ENCODE assay signal across 10 cellular contexts in the genomic region with DNA sequence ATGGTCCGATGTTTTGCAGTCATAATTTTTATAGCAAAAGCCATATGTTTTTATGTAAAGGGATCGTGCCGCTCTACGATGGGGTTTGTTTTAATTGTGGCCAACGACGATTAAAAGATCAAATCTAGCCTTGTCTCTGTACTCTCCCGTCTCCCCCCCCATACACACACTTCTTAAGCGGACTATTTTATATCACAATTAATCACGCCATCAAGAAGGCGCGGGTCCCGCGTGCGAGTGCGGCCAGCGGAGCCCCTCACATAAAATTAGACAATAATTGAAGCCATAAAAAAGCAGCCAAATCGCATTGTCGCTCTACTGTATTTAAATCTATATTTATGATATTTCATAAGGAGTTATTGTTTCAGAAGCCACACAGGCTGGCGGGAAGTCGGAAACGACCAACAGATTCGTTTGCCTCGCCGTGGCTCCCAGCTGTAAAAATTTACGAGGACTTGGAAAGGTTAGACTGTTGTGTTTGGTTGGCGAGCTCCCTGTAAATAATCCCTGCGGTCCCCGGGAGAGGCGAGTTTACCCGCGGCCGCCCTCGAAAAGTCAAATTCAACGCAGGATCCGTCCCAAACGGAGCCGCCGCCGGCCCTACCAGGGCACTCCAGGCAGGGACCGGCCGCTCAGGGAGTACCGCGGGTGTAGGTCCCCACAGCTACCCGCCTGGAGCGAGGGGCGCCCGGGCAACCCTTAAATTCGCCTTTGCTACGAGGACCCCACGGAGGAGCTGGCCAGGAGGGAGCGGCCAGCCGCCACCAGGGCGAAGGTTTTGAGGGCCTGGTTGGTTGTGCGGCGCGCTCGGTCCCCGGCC. TPM values are rescaled to one million over a fixed set of nuclear protein-coding genes. Genes with fewer than 3 reads are reported as not detected.
DNase-seq lines count a peak whose midpoint lies in the region; ATAC-seq and TF ChIP-seq lines count a peak whose summit lies in the region.
"Had no signal": no experiment of that assay in that cellular context is flagged by ENCODE, and none has a peak within 500 bp of the region (broad histone marks: within the 10 kb centered on the region; RNA-seq: fewer than 3 reads in every experiment).

No MANE protein-coding gene starts in this region.

- 2% methylated on average over 58 of the region's 58 CpGs for WGBS in thymus

- peaks cover 76% of the 10 kb centered on the region for H3K27me3 Mint-ChIP-seq in activated T-cell treated with anti-CD3 and anti-CD28 coated beads, Interleukin-2, amount 50 U/mL, for 4 hours (ENCODE audit: low read depth)

- no peaks in the 10 kb centered on the region for H3K79me2 ChIP-seq in OCI-LY7 (ENCODE audit: insufficient read depth, low read depth, low read length)

- H3K27ac ChIP-seq in thymus (ENCODE audit: low read depth) (no peak overlapping the region), OCI-LY7 (ENCODE audit: low read depth, low read length, poor library complexity, severe bottlenecking) (no peak overlapping the region)
- H3K27ac ChIP-seq: BLaER1 treated with 17β-estradiol and CSF1 and Interleukin-3, amounts not matched to agents 10 nM and 100 nM had no signal

- H3K4me2 ChIP-seq in OCI-LY7 (ENCODE audit: low read length): no peak overlapping the region

- H3K9me3 Mint-ChIP-seq in activated T-cell treated with anti-CD3 and anti-CD28 coated beads, Interleukin-2, amount 50 U/mL, for 4 hours: no peaks in the 10 kb centered on the region

- H3K36me3 ChIP-seq in thymus (ENCODE audit: control insufficient read depth, insufficient read depth) (peaks cover 3% of the 10 kb centered on the region), OCI-LY7 (ENCODE audit: insufficient read depth, low read length) (no peaks in the 10 kb centered on the region)
- H3K36me3 ChIP-seq: BLaER1 treated with 17β-estradiol and CSF1 and Interleukin-3, amounts not matched to agents 10 nM and 100 nM had no signal

- CTCF ChIA-PET in OCI-LY7 (lab: Charles Lee; ENCODE audit: unreplicated experiment): no interaction called here

- peak; percentile 29 for DNase-seq in activated CD4-positive, CD25-positive, alpha-beta regulatory T cell treated with anti-CD3 and anti-CD28 coated beads, Interleukin-2, amount 50 U/mL, for 72 hours
- no peak for DNase-seq in activated T-cell treated with anti-CD3 and anti-CD28 coated beads, Interleukin-2, amount 50 U/mL, for 4 hours
- peak; percentile 95 for DNase-seq in left kidney (ENCODE audit: low read depth, low spot score)
- no peak for DNase-seq in OCI-LY7 (ENCODE audit: low spot score)
- DNase-seq in COLO829 (ENCODE audit: low spot score): no peak
- DNase-seq: NCI-H146 had no signal

- peaks cover 55% of the 10 kb centered on the region for H3K27me3 ChIP-seq in thymus (ENCODE audit: control insufficient read depth, insufficient read depth)

- H3K9me3 ChIP-seq in thymus (ENCODE audit: control insufficient read depth) (no peaks in the 10 kb centered on the region), OCI-LY7 (ENCODE audit: low read length) (no peaks in the 10 kb centered on the region)

- H3K4me1 ChIP-seq in thymus (ENCODE audit: control insufficient read depth, insufficient read depth, low read length) (peaks cover 32% of the 10 kb centered on the region), OCI-LY7 (ENCODE audit: insufficient read depth, low read length, poor library complexity, severe bottlenecking) (no peaks in the 10 kb centered on the region)

- ATAC-seq in activated CD4-positive, CD25-positive, alpha-beta regulatory T cell treated with anti-CD3 and anti-CD28 coated beads, Interleukin-2, amount 50 U/mL, for 24 hours: no peak
- ATAC-seq in activated T-cell treated with anti-CD3 and anti-CD28 coated beads, Interleukin-2, amount 50 U/mL, for 4 hours: no peak
- no peak for ATAC-seq in HG03135 (IDR thresholded peaks at IDR 0.05; ENCODE audit: unreplicated experiment)

- H4K20me1 ChIP-seq in OCI-LY7 (ENCODE audit: insufficient read depth, low read length): no peaks in the 10 kb centered on the region

- intact Hi-C loops in OCI-LY7 (cut with micrococcal nuclease; ENCODE audit: unreplicated experiment): no loop called here

- TF ChIP-seq CTCF in OCI-LY7 (conservative IDR thresholded peaks at IDR 0.05; ENCODE audit: low read length): no peak

- no peak overlapping the region for H2AFZ ChIP-seq in OCI-LY7 (ENCODE audit: low read length)

- POLR2A ChIA-PET in OCI-LY7 (lab: Charles Lee): no interaction called here

- peaks cover 28% of the 10 kb centered on the region for H3K4me1 Mint-ChIP-seq in activated T-cell treated with anti-CD3 and anti-CD28 coated beads, Interleukin-2, amount 50 U/mL, for 4 hours (ENCODE audit: low read depth)

- BruUV-seq in OCI-LY7 (replicated peaks; lab: Mats Ljungman, UMichigan): no TSS peak

- no peaks in the 10 kb centered on the region for H3K9me2 ChIP-seq in OCI-LY7 (ENCODE audit: insufficient read depth, low read length)

- H3K36me3 Mint-ChIP-seq in activated T-cell treated with anti-CD3 and anti-CD28 coated beads, Interleukin-2, amount 50 U/mL, for 4 hours (ENCODE audit: insufficient read depth): no peaks in the 10 kb centered on the region

- H3K4me3 ChIP-seq in thymus (ENCODE audit: low read length): peak overlapping the region; percentile 36
- H3K4me3 ChIP-seq in OCI-LY7 (ENCODE audit: low read depth, low read length, poor library complexity, severe bottlenecking): no peak overlapping the region

- H3K4me3 Mint-ChIP-seq in activated T-cell treated with anti-CD3 and anti-CD28 coated beads, Interleukin-2, amount 50 U/mL, for 4 hours: peak overlapping the region; percentile 53

RNA-seq across cellular contexts. Expression of a gene that starts 0.5 kb away (rescaled TPM):
- total RNA-seq in activated T-cell treated with anti-CD3 and anti-CD28 coated beads, Interleukin-2, amount 50 U/mL, for 4 hours: under 1 TPM in 2 of 3 donors, not detected in 1; 0.28 to 0.76 TPM
- 4.9 TPM for polyA plus RNA-seq in thymus
- total RNA-seq in OCI-LY7 (2014; rRNA removed; shearing (Covaris generic)): not detected in 2 replicates
- not detected in 2 replicates for total RNA-seq in OCI-LY7 (2022)

RNA-seq across cellular contexts. Expression of a gene that starts 8.3 kb away (rescaled TPM):
- total RNA-seq in activated T-cell treated with anti-CD3 and anti-CD28 coated beads, Interleukin-2, amount 50 U/mL, for 4 hours: under 1 TPM; 0.08 to 0.14 (median 0.10) TPM
- polyA plus RNA-seq in thymus: 3.5 TPM
- total RNA-seq in OCI-LY7 (2014; rRNA removed; shearing (Covaris generic)): not detected in 2 replicates
- total RNA-seq in OCI-LY7 (2022): not detected in 2 replicates

RNA-seq across cellular contexts. Expression of a gene that starts 9.4 kb away (rescaled TPM):
- not detected for total RNA-seq in activated T-cell treated with anti-CD3 and anti-CD28 coated beads, Interleukin-2, amount 50 U/mL, for 4 hours
- 0.41 TPM for polyA plus RNA-seq in thymus
- 4.1 and 6.0 TPM in 2 replicates for total RNA-seq in OCI-LY7 (2014; rRNA removed; shearing (Covaris generic))
- total RNA-seq in OCI-LY7 (2022): 0.42 and 1.2 TPM in 2 replicates

RNA-seq across cellular contexts. Expression of a gene that starts 13.5 kb away (rescaled TPM):
- not detected for total RNA-seq in activated T-cell treated with anti-CD3 and anti-CD28 coated beads, Interleukin-2, amount 50 U/mL, for 4 hours
- 5.5 TPM for polyA plus RNA-seq in thymus
- 0.41 TPM in 1 of 2 replicates, not detected in the other for total RNA-seq in OCI-LY7 (2014; rRNA removed; shearing (Covaris generic))
- total RNA-seq in OCI-LY7 (2022): 2.6 and 2.7 TPM in 2 replicates

RNA-seq across cellular contexts. Expression of a gene that starts 18.3 kb away (rescaled TPM):
- total RNA-seq in activated T-cell treated with anti-CD3 and anti-CD28 coated beads, Interleukin-2, amount 50 U/mL, for 4 hours: not detected
- polyA plus RNA-seq in thymus: 0.09 TPM
- total RNA-seq in OCI-LY7 (2014; rRNA removed; shearing (Covaris generic)): 4.1 and 6.7 TPM in 2 replicates
- 10.2 and 12.0 TPM in 2 replicates for total RNA-seq in OCI-LY7 (2022)

Comparison
In these comparisons a context has a peak if more than half of its experiments do, and no peak if none do; other contexts are left out.
1. DNase-seq: peak in activated CD4-positive, CD25-positive, alpha-beta regulatory T cell treated with anti-CD3 and anti-CD28 coated beads, Interleukin-2, amount 50 U/mL, for 72 hours (single experiment) and left kidney (single experiment); none in activated T-cell treated with anti-CD3 and anti-CD28 coated beads, Interleukin-2, amount 50 U/mL, for 4 hours (single experiment), OCI-LY7 (single experiment) and COLO829 (single experiment).